ENCODE assay signal across 20 cellular contexts in genomic region chr21:17128132-17128531, GRCh38.
DNase-seq lines count a peak whose midpoint lies in the region; ATAC-seq and TF ChIP-seq lines count a peak whose summit lies in the region.
"Had no signal": no experiment of that assay in that cellular context is flagged by ENCODE, and none has a peak within 500 bp of the region (broad histone marks: within the 10 kb centered on the region; RNA-seq: fewer than 3 reads in every experiment).

No MANE protein-coding gene starts in this region.

- ATAC-seq in left colon = no peak
- ATAC-seq: HCT116 had no signal

- no peaks in the 10 kb centered on the region for H3K27me3 Mint-ChIP-seq in mesothelial cell of epicardium (ENCODE audit: low read depth)
- no peaks in the 10 kb centered on the region for H3K27me3 Mint-ChIP-seq in activated CD4-positive, alpha-beta memory T cell treated with anti-CD3 and anti-CD28 coated beads for 36 hours
- H3K27me3 Mint-ChIP-seq: CD4-positive, alpha-beta T cell had no signal

- H3K27ac Mint-ChIP-seq in mesothelial cell of epicardium = peak overlapping the region; percentile 44
- no peak overlapping the region for H3K27ac Mint-ChIP-seq in activated CD4-positive, alpha-beta memory T cell treated with anti-CD3 and anti-CD28 coated beads for 36 hours
- H3K27ac Mint-ChIP-seq: CD4-positive, alpha-beta T cell; HFFc6 had no signal

- no peak overlapping the region for H3K4me3 Mint-ChIP-seq in mesothelial cell of epicardium
- H3K4me3 Mint-ChIP-seq in activated CD4-positive, alpha-beta memory T cell treated with anti-CD3 and anti-CD28 coated beads for 36 hours = no peak overlapping the region
- H3K4me3 Mint-ChIP-seq: CD4-positive, alpha-beta T cell; HFFc6 had no signal

- H3K9me3 ChIP-seq in HUES6 (ENCODE audit: control insufficient read depth, insufficient read depth, low read depth, low read length) (no peaks in the 10 kb centered on the region), uterus (no peaks in the 10 kb centered on the region)
- H3K9me3 ChIP-seq: BE2C, Caco-2 had no signal

- H3K36me3 Mint-ChIP-seq in mesothelial cell of epicardium = no peaks in the 10 kb centered on the region
- no peaks in the 10 kb centered on the region for H3K36me3 Mint-ChIP-seq in activated CD4-positive, alpha-beta memory T cell treated with anti-CD3 and anti-CD28 coated beads for 36 hours

- no peaks in the 10 kb centered on the region for H3K36me3 ChIP-seq in HUES6 (ENCODE audit: control insufficient read depth, insufficient read depth, low read length)
- no peaks in the 10 kb centered on the region for H3K36me3 ChIP-seq in uterus
- H3K36me3 ChIP-seq: BE2C had no signal

- POLR2A ChIA-PET in activated CD4-positive, alpha-beta memory T cell treated with anti-CD3 and anti-CD28 coated beads for 36 hours (lab: Charles Lee) = no interaction called here

- DNase-seq in islet precursor cell (peak; percentile 78), mesothelial cell of epicardium (ENCODE audit: low spot score in 2 of 2, unreplicated experiment in 2 of 2) (no peak), uterus (peak; percentile 46 to 70), left colon (no peak), NOMO-1 treated with DMSO at 0.1 percent for 48 hours (lab: John Stamatoyannopoulos, UW; ENCODE audit: unreplicated experiment) (no peak), hypothalamus (lab: John Stamatoyannopoulos, UW) (no peak)
- DNase-seq in activated CD4-positive, alpha-beta memory T cell treated with anti-CD3 and anti-CD28 coated beads for 36 hours = no peak
- DNase-seq: ACHN; BE2C; C1 segment of cervical spinal cord; Caco-2; CD4-positive, alpha-beta T cell; DMS153; DMS79; GF-D8; GOT3; H7; HFFc6 had no signal

- no peak for TF ChIP-seq CTCF in mesothelial cell of epicardium (IDR thresholded peaks at IDR 0.05; ENCODE audit: unreplicated experiment)
- TF ChIP-seq CTCF in uterus (IDR thresholded peaks at IDR 0.05) = no peak

- H3K4me1 ChIP-seq in HUES6 (ENCODE audit: control insufficient read depth, insufficient read depth, low read length) (peaks cover 9% of the 10 kb centered on the region; the same call in 1 of the 2 replicates), uterus (peaks cover 3 to 4% of the 10 kb centered on the region in 2 donors)
- H3K4me1 ChIP-seq: BE2C, Caco-2 had no signal

- H3K4me1 Mint-ChIP-seq in mesothelial cell of epicardium = peaks cover 3% of the 10 kb centered on the region
- H3K4me1 Mint-ChIP-seq in activated CD4-positive, alpha-beta memory T cell treated with anti-CD3 and anti-CD28 coated beads for 36 hours (ENCODE audit: low read depth) = no peaks in the 10 kb centered on the region

- H3K27ac ChIP-seq in HUES6 (ENCODE audit: low read depth, low read length) (peak overlapping the region; percentile 60; the same call in 1 of the 2 replicates), uterus (peak overlapping the region; percentile 75 to 90)

- no peak for TF ChIP-seq POLR2A in uterus (IDR thresholded peaks at IDR 0.05)

- peaks cover under 1% of the 10 kb centered on the region for H3K9me3 Mint-ChIP-seq in mesothelial cell of epicardium
- no peaks in the 10 kb centered on the region for H3K9me3 Mint-ChIP-seq in activated CD4-positive, alpha-beta memory T cell treated with anti-CD3 and anti-CD28 coated beads for 36 hours
- H3K9me3 Mint-ChIP-seq: CD4-positive, alpha-beta T cell had no signal

- no peak overlapping the region for H3K4me3 ChIP-seq in HUES6 (ENCODE audit: low read depth, low read length)
- peak overlapping the region in 1 of 2 donors; percentile 0 for H3K4me3 ChIP-seq in uterus

- H3K27me3 ChIP-seq in HUES6 (ENCODE audit: control insufficient read depth, insufficient read depth, low read length) (no peaks in the 10 kb centered on the region), uterus (no peaks in the 10 kb centered on the region)
- H3K27me3 ChIP-seq: BE2C had no signal

- intact Hi-C loops in uterus (cut with DNase I; ENCODE audit: low total_unique reads) (no loop called here), left colon (cut with DNase I, micrococcal nuclease) (no loop called here)
- intact Hi-C loops in activated CD4-positive, alpha-beta memory T cell treated with anti-CD3 and anti-CD28 coated beads for 36 hours (cut with micrococcal nuclease) = no loop called here

- CTCF ChIA-PET in activated CD4-positive, alpha-beta memory T cell treated with anti-CD3 and anti-CD28 coated beads for 36 hours (lab: Charles Lee) = no interaction called here

- no peak overlapping the region for H3K9ac ChIP-seq in HUES6 (ENCODE audit: low read length)

Comparison
In these comparisons a context has a peak if more than half of its experiments do, and no peak if none do; other contexts are left out.
1. DNase-seq: peak in islet precursor cell (single experiment) and uterus (2 of 2); none in mesothelial cell of epicardium (0 of 2), activated CD4-positive, alpha-beta memory T cell treated with anti-CD3 and anti-CD28 coated beads for 36 hours (single experiment), left colon (0 of 2), NOMO-1 treated with DMSO at 0.1 percent for 48 hours (single experiment) and hypothalamus (0 of 51).